ENCODE assay signal across 16 cellular contexts in genomic region chr22:45649809-45650208, GRCh38. TPM values are rescaled to one million over a fixed set of nuclear protein-coding genes. Genes with fewer than 3 reads are reported as not detected.
DNase-seq lines count a peak whose midpoint lies in the region; ATAC-seq and TF ChIP-seq lines count a peak whose summit lies in the region.
"Had no signal": no experiment of that assay in that cellular context is flagged by ENCODE, and none has a peak within 500 bp of the region (broad histone marks: within the 10 kb centered on the region; RNA-seq: fewer than 3 reads in every experiment).

No MANE protein-coding gene starts in this region.

- TF ChIP-seq POLR2A in spleen (IDR thresholded peaks at IDR 0.05), result no peak
- no peak for TF ChIP-seq POLR2A in ovary (IDR thresholded peaks at IDR 0.05)

- H4K20me1 ChIP-seq in OCI-LY1 (ENCODE audit: insufficient read depth, low read length), result no peaks in the 10 kb centered on the region

- no peak overlapping the region for H2AFZ ChIP-seq in OCI-LY1 (ENCODE audit: low read length)
- H2AFZ ChIP-seq: GM23248 had no signal

- peaks cover 12% of the 10 kb centered on the region for H3K36me3 ChIP-seq in OCI-LY1 (ENCODE audit: insufficient read depth, low read length)
- H3K36me3 ChIP-seq in spleen, result no peaks in the 10 kb centered on the region
- no peaks in the 10 kb centered on the region for H3K36me3 ChIP-seq in ovary

- 85 to 95% (median 89%) methylated on average over 4 to 6 of the region's 6 CpGs for WGBS in spleen, 5 donors
- 86 to 95% (median 93%) methylated on average over 6 of the region's 6 CpGs for WGBS in ovary, 3 donors

- H3K27ac ChIP-seq in OCI-LY1 (ENCODE audit: low read depth, low read length, poor library complexity, severe bottlenecking) (peak overlapping the region; percentile 12), spleen (no peak overlapping the region), ovary (no peak overlapping the region)
- H3K27ac ChIP-seq: GM23248 had no signal

- H3K36me3 Mint-ChIP-seq in chondrocyte (ENCODE audit: low read depth), result no peaks in the 10 kb centered on the region
- H3K36me3 Mint-ChIP-seq: CD4-positive, alpha-beta memory T cell had no signal

- H3K4me1 Mint-ChIP-seq in chondrocyte (ENCODE audit: low read depth), result peaks cover 3% of the 10 kb centered on the region

- peaks cover 20% of the 10 kb centered on the region for H3K27me3 Mint-ChIP-seq in chondrocyte (ENCODE audit: low read depth)

- H3K27me3 ChIP-seq in OCI-LY1 (ENCODE audit: insufficient read depth, low read length) (no peaks in the 10 kb centered on the region), spleen (replicated peaks in 1 of 7) (peaks cover 0 to 64% (median 15%) of the 10 kb centered on the region in 7 donors), ovary (no peaks in the 10 kb centered on the region)

- H3K9ac ChIP-seq in OCI-LY1 (ENCODE audit: low read length), result no peak overlapping the region
- H3K9ac ChIP-seq: GM23248 had no signal

- H3K9me3 ChIP-seq in OCI-LY1 (ENCODE audit: low read length) (no peaks in the 10 kb centered on the region), spleen (no peaks in the 10 kb centered on the region), ovary (no peaks in the 10 kb centered on the region)

- no peak overlapping the region for H3K4me2 ChIP-seq in OCI-LY1 (ENCODE audit: low read length)

- H3K9me2 ChIP-seq in OCI-LY1 (ENCODE audit: low read depth, low read length), result no peaks in the 10 kb centered on the region

- ATAC-seq in HG02970 (IDR thresholded peaks at IDR 0.05; ENCODE audit: low FRiP score, unreplicated experiment), result no peak
- ATAC-seq in GM18858 (IDR thresholded peaks at IDR 0.05; ENCODE audit: unreplicated experiment), result no peak

- H3K27ac Mint-ChIP-seq in chondrocyte (ENCODE audit: unreplicated experiment), result no peak overlapping the region

- H3K4me3 ChIP-seq in OCI-LY1 (ENCODE audit: low read depth, low read length, poor library complexity, severe bottlenecking) (no peak overlapping the region), spleen (no peak overlapping the region), ovary (no peak overlapping the region)
- H3K4me3 ChIP-seq: GM23248 had no signal

- TF ChIP-seq CTCF in OCI-LY1 (IDR thresholded peaks at IDR 0.05; ENCODE audit: low read length) (no peak), chondrocyte (IDR thresholded peaks at IDR 0.05) (no peak), spleen (IDR thresholded peaks at IDR 0.05 in 8 of 11, conservative IDR thresholded peaks at IDR 0.05 in 3 of 11) (no peak), ovary (IDR thresholded peaks at IDR 0.05) (no peak)

- no peaks in the 10 kb centered on the region for H3K9me3 Mint-ChIP-seq in chondrocyte (ENCODE audit: low read depth)

- DNase-seq in chondrocyte (ENCODE audit: low spot score) (peak; percentile 51), spleen (peak; percentile 14), ovary (no peak)
- DNase-seq: C1 segment of cervical spinal cord; Calu3; CD4-positive, alpha-beta memory T cell; COR-L47; DMS53; DMS79 treated with DMSO at 0.1 percent for 48 hours; GF-D8; GM23248; H7; HCEC 1CT had no signal

- peaks cover 56% of the 10 kb centered on the region for H3K4me1 ChIP-seq in OCI-LY1 (ENCODE audit: insufficient read depth, low read length, severe bottlenecking)
- H3K4me1 ChIP-seq in spleen, result peaks cover 5 to 13% (median 10%) of the 10 kb centered on the region in 6 donors
- H3K4me1 ChIP-seq in ovary (ENCODE audit: insufficient read depth), result no peaks in the 10 kb centered on the region

- TF ChIP-seq EP300 in ovary (IDR thresholded peaks at IDR 0.05), result no peak

- no peak overlapping the region for H3K4me3 Mint-ChIP-seq in chondrocyte (ENCODE audit: unreplicated experiment)
- H3K4me3 Mint-ChIP-seq: CD4-positive, alpha-beta memory T cell had no signal

- H3K79me2 ChIP-seq in OCI-LY1 (ENCODE audit: insufficient read depth, low read length), result no peaks in the 10 kb centered on the region

- H3F3A ChIP-seq in OCI-LY1 (ENCODE audit: insufficient read depth, low read length), result no peaks in the 10 kb centered on the region

- intact Hi-C loops in spleen (cut with DNase I; ENCODE audit: low total_unique reads), result loop anchor here (10.0 kb wide), 1 partner anchor 215 kb away; no protein-coding TSS in a partner anchor
- intact Hi-C loops in ovary (cut with DNase I), result loop anchor here in 1 of 4 donors (10.0 kb wide), 1 partner anchor 215 kb away; no protein-coding TSS in a partner anchor

RNA-seq across cellular contexts. Expression of gene ATXN10, which starts 21.8 kb away (rescaled TPM):
- total RNA-seq in chondrocyte (113 to 146 TPM (median 117 TPM) in 3 replicates), spleen (100 to 1,000 TPM in 2 of 7 donors, 10 to 100 TPM in 5; 79.1 to 119 (median 87.4) TPM), ovary (100 to 1,000 TPM; 164 to 241 (median 183) TPM)
- polyA plus RNA-seq in spleen (10 to 100 TPM; 46.1 to 59.4 (median 57.6) TPM), ovary (100 to 1,000 TPM in 1 of 2 donors, 10 to 100 TPM in 1; 77.4 to 158 TPM)

Comparison
In these comparisons a context has a peak if more than half of its experiments do, and no peak if none do; other contexts are left out.
1. DNase-seq: peak in chondrocyte (single experiment) and spleen (single experiment); none in ovary (0 of 5).